In the genomic region with DNA sequence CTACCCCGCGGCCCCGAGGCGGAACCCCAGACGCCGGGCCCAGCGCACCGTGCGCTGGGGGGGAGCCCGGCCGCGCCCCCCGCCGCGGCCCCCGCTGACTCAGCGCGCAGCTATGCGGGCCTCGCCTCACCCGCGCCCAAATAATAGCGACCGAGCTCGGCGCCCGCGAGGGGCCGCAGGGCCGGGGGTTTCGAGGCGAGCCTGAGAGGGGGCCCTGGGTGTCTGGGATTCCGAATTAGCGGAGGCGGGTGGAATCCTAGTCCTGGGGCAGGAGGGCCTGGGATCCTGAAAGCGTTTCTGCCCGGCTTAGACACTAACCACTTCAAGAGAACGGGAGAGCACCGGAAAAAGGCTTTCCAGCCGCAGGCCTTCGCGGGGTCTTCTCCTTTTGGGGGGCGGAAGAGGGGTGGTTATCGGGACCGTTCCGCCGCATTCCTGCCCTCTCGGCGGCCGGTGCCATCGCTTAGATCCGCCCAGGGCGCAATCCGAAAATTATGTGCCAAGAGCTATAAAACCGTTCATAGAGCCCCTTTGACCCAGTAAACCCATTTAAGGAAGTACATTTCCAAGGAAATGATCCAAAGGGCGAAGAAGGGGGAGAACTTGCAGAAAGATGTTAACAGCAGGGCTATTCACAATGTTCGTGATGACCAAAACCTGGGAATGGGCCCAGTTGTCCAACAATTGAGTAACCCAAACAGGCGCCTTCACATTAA, we compare ENCODE assay signal across 8 cellular contexts. TPM values are rescaled to one million over a fixed set of nuclear protein-coding genes. Genes with fewer than 3 reads are reported as not detected.
A peak's percentile ranks its signal among the peaks of the same experiment; 100 is the strongest.
DNase-seq lines count a peak whose midpoint lies in the region; ATAC-seq, FAIRE-seq and TF ChIP-seq lines count a peak whose summit lies in the region.

No MANE protein-coding gene starts in this region.

- peak overlapping the region; percentile 88 for H2AFZ ChIP-seq in IMR-90 (replicated peaks; ENCODE audit: low read length, poor library complexity)

- no peak for FAIRE-seq in GM19239 (lab: Jason Lieb, UNC)

- CTCF ChIA-PET in IMR-90 (lab: Yijun Ruan, JAX), result interaction anchor here (0.5 to 2.2 kb wide), 4 partner anchors 110 to 212 kb away, joined by 3 to 10 read pairs (median 5); a partner anchor contains a TSS

- peak overlapping the region; percentile 97 for H2AK9ac ChIP-seq in IMR-90 (replicated peaks; ENCODE audit: low read depth, low read length, poor library complexity)

- H3K27ac ChIP-seq in IMR-90 (ENCODE audit: insufficient read depth, low read length) (peak overlapping the region; percentile 98), VCaP (peak overlapping the region; percentile 100), epithelial cell of prostate (peak overlapping the region; percentile 91), mucosa of rectum (ENCODE audit: low read depth in 2 of 2, low read length in 2 of 2) (peak overlapping the region; percentile 95 to 97)

- ATAC-seq in IMR-90 (ENCODE audit: low read depth), result peak; percentile 57

- H3K36me3 ChIP-seq in IMR-90 (ENCODE audit: control insufficient read depth, insufficient read depth, low read length), result no peaks in the 10 kb centered on the region
- no peaks in the 10 kb centered on the region for H3K36me3 ChIP-seq in mucosa of rectum (ENCODE audit: control insufficient read depth in 2 of 2, insufficient read depth in 2 of 2, low read length in 2 of 2)

- 0 out of 2 replicates have a peak, but pooled peaks cover 7% of the 10 kb centered on the region for H3K9me1 ChIP-seq in IMR-90 (ENCODE audit: insufficient read depth, low read length)

- no peaks in the 10 kb centered on the region for H3K9me3 Mint-ChIP-seq in CD14-positive monocyte
- H3K9me3 Mint-ChIP-seq in type B pancreatic cell, result no peaks in the 10 kb centered on the region

- H3K18ac ChIP-seq in IMR-90 (ENCODE audit: low read depth, low read length), result peak overlapping the region; percentile 74

- H2BK5ac ChIP-seq in IMR-90 (ENCODE audit: low read depth, low read length, poor library complexity, severe bottlenecking), result peak overlapping the region; percentile 93

- in situ Hi-C loops in IMR-90 (cut with MboI; ENCODE audit: low sequenced_read_pairs), result no loop called here

- H3K79me1 ChIP-seq in IMR-90 (ENCODE audit: low read depth in 1 of 2, low read length in 2 of 2), result peaks cover 0 to 8% of the 10 kb centered on the region in 2 experiments; a peak in 3 of 4 replicates

- H3K27me3 ChIP-seq in IMR-90 (ENCODE audit: control insufficient read depth, insufficient read depth, low read length), result no peaks in the 10 kb centered on the region
- no peaks in the 10 kb centered on the region for H3K27me3 ChIP-seq in mucosa of rectum (ENCODE audit: control insufficient read depth in 2 of 2, insufficient read depth in 2 of 2, low read length in 2 of 2)

- no peak for TF ChIP-seq CTCF in CD14-positive monocyte (IDR thresholded peaks at IDR 0.05)
- no peak for TF ChIP-seq CTCF in IMR-90 (conservative IDR thresholded peaks at IDR 0.05; ENCODE audit: low read depth, low read length)
- TF ChIP-seq CTCF in VCaP (conservative IDR thresholded peaks at IDR 0.05), result no peak
- no peak for TF ChIP-seq CTCF in type B pancreatic cell (conservative IDR thresholded peaks at IDR 0.05)

- H3K9me3 ChIP-seq in IMR-90 (ENCODE audit: control insufficient read depth, insufficient read depth, low read length), result no peaks in the 10 kb centered on the region
- H3K9me3 ChIP-seq in mucosa of rectum (ENCODE audit: control insufficient read depth in 2 of 2, low read length in 2 of 2), result no peaks in the 10 kb centered on the region

- H2BK120ac ChIP-seq in IMR-90 (ENCODE audit: low read depth, low read length), result peak overlapping the region; percentile 82

- peak overlapping the region; percentile 89 for H4K91ac ChIP-seq in IMR-90 (ENCODE audit: insufficient read depth, low read depth, low read length)

- H3K4me1 ChIP-seq in IMR-90 (ENCODE audit: control insufficient read depth, insufficient read depth, low read length) (peaks cover 5% of the 10 kb centered on the region; the same call in 1 of the 2 replicates), mucosa of rectum (ENCODE audit: control insufficient read depth in 2 of 2, insufficient read depth in 2 of 2, low read length in 2 of 2) (peaks cover 20 to 23% of the 10 kb centered on the region in 2 donors)

- POLR2A ChIA-PET in IMR-90 (lab: Charles Lee; ENCODE audit: unreplicated experiment), result interaction anchor here (0.6 to 1.6 kb wide), 5 partner anchors 10 to 233 kb away, joined by 3 to 18 read pairs (median 4); no protein-coding TSS in a partner anchor

- peak overlapping the region; percentile 92 for H3K4ac ChIP-seq in IMR-90 (ENCODE audit: low read depth, low read length)

- peak overlapping the region; percentile 94 for H3K56ac ChIP-seq in IMR-90 (ENCODE audit: extremely low read depth, insufficient read depth, low read length)

- H4K8ac ChIP-seq in IMR-90 (ENCODE audit: low read depth in 2 of 2, low read length in 2 of 2), result peak overlapping the region; percentile 90 to 91

- H3K27ac Mint-ChIP-seq in CD14-positive monocyte (peak overlapping the region in 6 of 7 donors; percentile 30 to 87 (median 80)), type B pancreatic cell (peak overlapping the region; percentile 98)

- intact Hi-C loops in CD14-positive monocyte (cut with micrococcal nuclease), result loop anchor here (5.0 to 10.0 kb wide), 2 partner anchors 188 to 190 kb away; a partner anchor contains a TSS
- intact Hi-C loops in IMR-90 (cut with micrococcal nuclease), result loop anchor here (1.0 to 5.0 kb wide), 6 partner anchors 38 to 153 kb away; no protein-coding TSS in a partner anchor

- no peak for DNase-seq in CD14-positive monocyte (ENCODE audit: low spot score)
- peak; percentile 25 for DNase-seq in GM19239 (ENCODE audit: insufficient read length, low spot score)
- DNase-seq in IMR-90, result peak; percentile 69
- DNase-seq in epithelial cell of prostate (ENCODE audit: low read depth, low spot score), result no peak
- peak; percentile 78 for DNase-seq in type B pancreatic cell (ENCODE audit: extremely low spot score, unreplicated experiment)
- no peak for DNase-seq in central memory CD4-positive, alpha-beta T cell

- H2AK5ac ChIP-seq in IMR-90 (ENCODE audit: low read depth, low read length), result peak overlapping the region; percentile 65

- peak overlapping the region; percentile 81 for H3K14ac ChIP-seq in IMR-90 (replicated peaks; ENCODE audit: low read depth, low read length)

- BruUV-seq in IMR-90 (replicated peaks; lab: Mats Ljungman, UMichigan), result no TSS peak

- H3K4me1 Mint-ChIP-seq in CD14-positive monocyte, result peaks cover 30% of the 10 kb centered on the region
- peaks cover 27% of the 10 kb centered on the region for H3K4me1 Mint-ChIP-seq in type B pancreatic cell (ENCODE audit: unreplicated experiment)

- peak; percentile 54 for TF ChIP-seq POLR2A in IMR-90 (IDR thresholded peaks at IDR 0.05; ENCODE audit: low read depth, low read length)

- H4K20me1 ChIP-seq in IMR-90 (ENCODE audit: insufficient read depth, low read length), result peaks cover 36% of the 10 kb centered on the region

- peak overlapping the region; percentile 85 to 91 for H3K4me3 Mint-ChIP-seq in CD14-positive monocyte
- H3K4me3 Mint-ChIP-seq in type B pancreatic cell, result peak overlapping the region; percentile 94

- no peaks in the 10 kb centered on the region for H3K36me3 Mint-ChIP-seq in CD14-positive monocyte
- H3K36me3 Mint-ChIP-seq in type B pancreatic cell, result no peaks in the 10 kb centered on the region

- H3K23ac ChIP-seq in IMR-90 (ENCODE audit: low read depth, low read length), result peak overlapping the region; percentile 95

- peak overlapping the region; percentile 71 for H3K4me2 ChIP-seq in IMR-90 (ENCODE audit: low read depth, low read length)

- peak overlapping the region; percentile 73; the same call in 1 of the 3 replicates for H2BK15ac ChIP-seq in IMR-90 (ENCODE audit: low read depth, low read length)

- H3K9ac ChIP-seq in IMR-90 (ENCODE audit: low read depth, low read length) (peak overlapping the region; percentile 88), mucosa of rectum (ENCODE audit: low read depth in 1 of 2, low read length in 2 of 2) (peak overlapping the region; percentile 86 to 89)

- H3K27me3 Mint-ChIP-seq in CD14-positive monocyte (ENCODE audit: low read depth in 3 of 3) (peaks cover 0 to 2% (median 0%) of the 10 kb centered on the region in 3 donors), type B pancreatic cell (no peaks in the 10 kb centered on the region)

- H2BK20ac ChIP-seq in IMR-90 (ENCODE audit: low read depth, low read length), result peak overlapping the region; percentile 72; the same call in 1 of the 2 replicates

- H3K4me3 ChIP-seq in IMR-90 (ENCODE audit: insufficient read depth, low read depth, low read length), result peak overlapping the region; percentile 87
- H3K4me3 ChIP-seq in mucosa of rectum (ENCODE audit: low read length in 2 of 2), result peak overlapping the region; percentile 79 to 83

- dilution Hi-C loops in IMR-90 (cut with HindIII; ENCODE audit: low sequenced_read_pairs, unreplicated experiment), result no loop called here

- peak overlapping the region; percentile 92 for H4K5ac ChIP-seq in IMR-90 (ENCODE audit: low read depth, low read length)

- no peak for TF ChIP-seq RAD21 in IMR-90 (IDR thresholded peaks at IDR 0.05; ENCODE audit: low read length)

- WGBS in IMR-90 (ENCODE audit: extremely low coverage in 2 of 2, insufficient read length in 1 of 2), 2 experiments, result 0% methylated on average over 2 of the region's 58 CpGs; no CpG with 5 or more reads in 1 of the 2 experiments

TF ChIP-seq in IMR-90, 13 proteins besides CTCF, POLR2A, EP300 and RAD21:
- TF ChIP-seq CEBPB (IDR thresholded peaks at IDR 0.05; ENCODE audit: low read depth, low read length) (no peak), FOS (IDR thresholded peaks at IDR 0.05; ENCODE audit: low read depth, low read length) (peak; percentile 70), MAZ (IDR thresholded peaks at IDR 0.05; ENCODE audit: borderline replicate concordance, low read depth, low read length) (0 out of 2 replicates have a peak, but pooled peaks have one; percentile 33)

RNA-seq across cellular contexts. Expression of a gene that starts 0.7 kb away (rescaled TPM):
- polyA plus RNA-seq in CD14-positive monocyte (10 to 100 TPM in 1 of 2 donors, 1 to 10 TPM in 1; 2.8 to 10.2 TPM), IMR-90 (2012; rRNA removed) (7.1 and 9.0 TPM in 2 replicates)
- total RNA-seq in IMR-90 (2012; rRNA removed) (28.3 and 59.7 TPM in 2 replicates), type B pancreatic cell (ENCODE audit: low replicate concordance) (31.6 and 41.7 TPM in 2 replicates)
- polyA plus RNA-seq in IMR-90 (2012; cell fraction: cytosol; rRNA removed), result 1.2 and 1.8 TPM in 2 replicates
- polyA plus RNA-seq in IMR-90 (2012; cell fraction: nucleus; rRNA removed; ENCODE audit: low replicate concordance), result 1.1 and 6.1 TPM in 2 replicates

Comparison
In these comparisons a context has a peak if more than half of its experiments do, and no peak if none do; other contexts are left out.
1. DNase-seq: peak in GM19239 (single experiment), IMR-90 (single experiment) and type B pancreatic cell (single experiment); none in CD14-positive monocyte (single experiment), epithelial cell of prostate (single experiment) and central memory CD4-positive, alpha-beta T cell (single experiment).
2. Peak in every context shown above with its lines, with median percentiles within 50 percentile points of each other: H3K27ac ChIP-seq.